Comparison of ENCODE assay signal across 1 cellular context in genomic region chr3:111811811-111812210, GRCh38.
TF ChIP-seq lines count a peak whose summit lies in the region.

No MANE protein-coding gene starts in this region.

TF ChIP-seq in IMR-90, 13 proteins besides CTCF, POLR2A, EP300 and RAD21:
- TF ChIP-seq RFX5 (IDR thresholded peaks at IDR 0.05; ENCODE audit: low read depth, low read length) (no peak), NFE2L2 (IDR thresholded peaks at IDR 0.05; ENCODE audit: low read depth, low read length) (no peak), USF2 (IDR thresholded peaks at IDR 0.05; ENCODE audit: low read depth, low read length) (no peak), MAZ (IDR thresholded peaks at IDR 0.05; ENCODE audit: borderline replicate concordance, low read depth, low read length) (no peak), BHLHE40 (IDR thresholded peaks at IDR 0.05; ENCODE audit: low read depth, low read length) (no peak), MXI1 (IDR thresholded peaks at IDR 0.05; ENCODE audit: borderline replicate concordance, low read depth, low read length) (no peak), RCOR1 (IDR thresholded peaks at IDR 0.05; ENCODE audit: insufficient replicate concordance, low read length) (no peak), CHD1 (IDR thresholded peaks at IDR 0.05; ENCODE audit: low read depth, low read length) (no peak), CEBPB (IDR thresholded peaks at IDR 0.05; ENCODE audit: low read depth, low read length) (no peak), MAFK (IDR thresholded peaks at IDR 0.05; ENCODE audit: low read depth, low read length) (no peak), FOS (IDR thresholded peaks at IDR 0.05; ENCODE audit: low read depth, low read length) (no peak), SMC3 (IDR thresholded peaks at IDR 0.05; ENCODE audit: low read depth, low read length) (no peak), ELK1 (IDR thresholded peaks at IDR 0.05; ENCODE audit: borderline replicate concordance, low read depth, low read length) (no peak)
